In genomic region chr5:35436441-35437057, GRCh38 we compare ENCODE assay signal across 8 cellular contexts.
DNase-seq lines count a peak whose midpoint lies in the region; ATAC-seq and TF ChIP-seq lines count a peak whose summit lies in the region.

No MANE protein-coding gene starts in this region.

- H3K36me3 Mint-ChIP-seq in T-helper 2 cell treated with Interferon-gamma antibody and Interleukin-4, amounts not matched to agents 5 μg/mL and 100 μg/mL, for 36 hours (ENCODE audit: low read depth), result no peaks in the 10 kb centered on the region

- H3K4me1 ChIP-seq in OCI-LY1 (ENCODE audit: insufficient read depth, low read length, severe bottlenecking) (no peaks in the 10 kb centered on the region), prostate gland (replicated peaks) (no peaks in the 10 kb centered on the region)

- H3K9me3 ChIP-seq in OCI-LY1 (ENCODE audit: low read length) (no peaks in the 10 kb centered on the region), prostate gland (no peaks in the 10 kb centered on the region)

- H3K27me3 ChIP-seq in GM06990 (replicated peaks; ENCODE audit: control insufficient read depth, insufficient read depth, low read length) (no peaks in the 10 kb centered on the region), OCI-LY1 (ENCODE audit: insufficient read depth, low read length) (no peaks in the 10 kb centered on the region), prostate gland (replicated peaks; ENCODE audit: insufficient read depth) (no peaks in the 10 kb centered on the region)

- no peak for TF ChIP-seq POLR2A in prostate gland (IDR thresholded peaks at IDR 0.05)

- no peaks in the 10 kb centered on the region for H3K79me2 ChIP-seq in OCI-LY1 (ENCODE audit: insufficient read depth, low read length)

- H3K4me3 ChIP-seq in GM06990 (replicated peaks; ENCODE audit: low read depth, low read length) (no peak overlapping the region), OCI-LY1 (ENCODE audit: low read depth, low read length, poor library complexity, severe bottlenecking) (no peak overlapping the region), prostate gland (no peak overlapping the region)

- no peaks in the 10 kb centered on the region for H3F3A ChIP-seq in OCI-LY1 (ENCODE audit: insufficient read depth, low read length)

- H3K27ac Mint-ChIP-seq in T-helper 2 cell treated with Interferon-gamma antibody and Interleukin-4, amounts not matched to agents 5 μg/mL and 100 μg/mL, for 36 hours, result no peak overlapping the region

- H3K4me2 ChIP-seq in OCI-LY1 (ENCODE audit: low read length), result no peak overlapping the region

- H3K36me3 ChIP-seq in GM06990 (ENCODE audit: control insufficient read depth, insufficient read depth, low read length), result no peaks in the 10 kb centered on the region
- H3K36me3 ChIP-seq in OCI-LY1 (ENCODE audit: insufficient read depth, low read length), result no peaks in the 10 kb centered on the region
- no peaks in the 10 kb centered on the region for H3K36me3 ChIP-seq in prostate gland

- H3K9me2 ChIP-seq in OCI-LY1 (ENCODE audit: low read depth, low read length), result no peaks in the 10 kb centered on the region

- no peak overlapping the region for H2AFZ ChIP-seq in OCI-LY1 (ENCODE audit: low read length)

- no peak overlapping the region for H3K4me3 Mint-ChIP-seq in T-helper 2 cell treated with Interferon-gamma antibody and Interleukin-4, amounts not matched to agents 5 μg/mL and 100 μg/mL, for 36 hours

- no peaks in the 10 kb centered on the region for H4K20me1 ChIP-seq in OCI-LY1 (ENCODE audit: insufficient read depth, low read length)

- DNase-seq in GM06990 (ENCODE audit: extremely low read depth, insufficient read length) (peak; percentile 5), epidermal melanocyte (ENCODE audit: insufficient read length, low spot score) (peak; percentile 24), prostate gland (ENCODE audit: low spot score) (peak; percentile 7)
- no peak for DNase-seq in T-helper 2 cell treated with Interferon-gamma antibody and Interleukin-4, amounts not matched to agents 5 μg/mL and 100 μg/mL, for 36 hours (ENCODE audit: low spot score)
- no peak for DNase-seq in activated naive CD4-positive, alpha-beta T cell (lab: John Stamatoyannopoulos, UW)
- no peak for DNase-seq in activated CD4-positive, CD25-positive, alpha-beta regulatory T cell (lab: John Stamatoyannopoulos, UW)

- intact Hi-C loops in prostate gland (cut with DNase I), result no loop called here

- H3K27me3 Mint-ChIP-seq in T-helper 2 cell treated with Interferon-gamma antibody and Interleukin-4, amounts not matched to agents 5 μg/mL and 100 μg/mL, for 36 hours (ENCODE audit: low read depth), result peaks cover 18% of the 10 kb centered on the region

- H3K9ac ChIP-seq in OCI-LY1 (ENCODE audit: low read length), result no peak overlapping the region

- peak; percentile 57 for TF ChIP-seq CTCF in GM06990 (IDR thresholded peaks at IDR 0.05; ENCODE audit: insufficient read depth, low read length, poor library complexity, severe bottlenecking)
- TF ChIP-seq CTCF in OCI-LY1 (IDR thresholded peaks at IDR 0.05; ENCODE audit: low read length), result peak; percentile 67
- TF ChIP-seq CTCF in prostate gland (IDR thresholded peaks at IDR 0.05), result peak in 3 of 4 experiments; percentile 21 to 39 (median 24)

- peak; percentile 66 for ATAC-seq in HG02610 (IDR thresholded peaks at IDR 0.05; ENCODE audit: unreplicated experiment)

- H3K9me3 Mint-ChIP-seq in T-helper 2 cell treated with Interferon-gamma antibody and Interleukin-4, amounts not matched to agents 5 μg/mL and 100 μg/mL, for 36 hours, result no peaks in the 10 kb centered on the region

- WGBS in prostate gland, result 77% methylated on average over 6 of the region's 6 CpGs

- H3K27ac ChIP-seq in OCI-LY1 (ENCODE audit: low read depth, low read length, poor library complexity, severe bottlenecking) (no peak overlapping the region), prostate gland (no peak overlapping the region)

- no peaks in the 10 kb centered on the region for H3K4me1 Mint-ChIP-seq in T-helper 2 cell treated with Interferon-gamma antibody and Interleukin-4, amounts not matched to agents 5 μg/mL and 100 μg/mL, for 36 hours (ENCODE audit: low read depth)

Comparison
In these comparisons a context has a peak if more than half of its experiments do, and no peak if none do; other contexts are left out.
1. DNase-seq: peak in GM06990 (single experiment), epidermal melanocyte (single experiment) and prostate gland (single experiment); none in T-helper 2 cell treated with Interferon-gamma antibody and Interleukin-4, amounts not matched to agents 5 μg/mL and 100 μg/mL, for 36 hours (single experiment), activated naive CD4-positive, alpha-beta T cell (0 of 4) and activated CD4-positive, CD25-positive, alpha-beta regulatory T cell (0 of 4).
2. Peak in every context shown above with its lines, with median percentiles within 50 percentile points of each other: CTCF ChIP-seq.